ENCODE assay signal across 8 cellular contexts in the genomic region with DNA sequence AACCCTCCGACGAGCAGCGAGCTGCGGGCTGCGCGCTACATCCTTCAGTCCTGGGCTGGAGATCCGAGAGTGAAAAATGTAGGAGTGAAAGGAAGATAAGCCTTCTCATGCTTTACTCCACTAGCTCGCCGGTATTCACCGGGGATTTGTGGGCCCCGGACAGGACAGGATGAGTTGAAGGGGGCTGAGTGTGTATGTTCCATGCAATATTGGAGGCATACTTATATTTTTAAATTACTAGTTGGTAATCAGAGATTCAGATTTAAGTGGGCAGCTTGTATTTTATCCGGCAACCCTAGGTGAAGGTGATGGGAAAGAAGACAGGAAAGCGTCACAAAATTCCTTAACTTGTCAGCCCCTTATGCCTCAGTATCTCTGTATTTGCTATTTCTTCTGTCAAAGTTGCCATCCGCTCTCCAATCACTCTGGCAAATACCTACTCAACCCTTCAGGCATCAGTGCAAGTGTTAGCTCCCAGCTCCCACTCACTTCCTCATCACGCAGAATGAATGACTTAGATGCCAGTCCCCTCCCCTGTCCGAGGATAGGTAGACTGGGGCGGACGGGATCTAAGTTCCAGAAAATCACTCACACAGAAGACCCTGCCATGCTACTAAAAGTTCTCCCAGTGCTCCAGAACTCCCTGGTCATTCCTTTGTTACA. TPM values are rescaled to one million over a fixed set of nuclear protein-coding genes. Genes with fewer than 3 reads are reported as not detected.
DNase-seq lines count a peak whose midpoint lies in the region; ATAC-seq and TF ChIP-seq lines count a peak whose summit lies in the region.

No MANE protein-coding gene starts in this region.

- H3K4me1 ChIP-seq in right atrium auricular region, result peaks cover 0 to 22% of the 10 kb centered on the region in 2 donors

- H3K4me3 ChIP-seq in right atrium auricular region, result peak overlapping the region; percentile 86 to 87

- peaks cover 36% of the 10 kb centered on the region for H3K4me1 Mint-ChIP-seq in activated naive CD4-positive, alpha-beta T cell treated with anti-CD3 and anti-CD28 coated beads, Interleukin-2, amount 10 ng/mL, durations not matched to agents 7 days and 5 days

- no peak for TF ChIP-seq CTCF in right atrium auricular region (IDR thresholded peaks at IDR 0.05)

- intact Hi-C loops in sciatic nerve (cut with DNase I), result no loop called here

- H3K36me3 ChIP-seq in right atrium auricular region, result no peaks in the 10 kb centered on the region

- ATAC-seq in HG03571 (IDR thresholded peaks at IDR 0.05; ENCODE audit: unreplicated experiment) (peak; percentile 3), sciatic nerve (peak; percentile 64)

- H3K27me3 Mint-ChIP-seq in activated naive CD4-positive, alpha-beta T cell treated with anti-CD3 and anti-CD28 coated beads, Interleukin-2, amount 10 ng/mL, durations not matched to agents 7 days and 5 days, result peaks cover 15% of the 10 kb centered on the region

- CTCF ChIA-PET in activated naive CD4-positive, alpha-beta T cell treated with anti-CD3 and anti-CD28 coated beads, Interleukin-2, amount 10 ng/mL, durations not matched to agents 7 days and 5 days (lab: Charles Lee), result interaction anchor here (0.9 to 2.2 kb wide), 6 partner anchors 14 to 220 kb away, joined by 3 to 15 read pairs (median 4); no protein-coding TSS in a partner anchor

- DNase-seq in SKM-1 treated with dmso at 0.1 percent for 144 hours (lab: John Stamatoyannopoulos, UW; ENCODE audit: unreplicated experiment), result peak; percentile 33
- no peak for DNase-seq in SKM-1 (lab: John Stamatoyannopoulos, UW; ENCODE audit: unreplicated experiment)
- DNase-seq in activated naive CD4-positive, alpha-beta T cell treated with anti-CD3 and anti-CD28 coated beads, Interleukin-2, amount 10 ng/mL, durations not matched to agents 7 days and 5 days, result no peak
- DNase-seq in right atrium auricular region (ENCODE audit: low spot score), result no peak
- no peak for DNase-seq in sciatic nerve (ENCODE audit: low spot score)
- no peak for DNase-seq in NCI-H774 (lab: John Stamatoyannopoulos, UW)
- DNase-seq in ecto neural progenitor cell (ENCODE audit: low spot score), result no peak

- H3K9me3 ChIP-seq in right atrium auricular region, result no peaks in the 10 kb centered on the region

- H3K27ac Mint-ChIP-seq in activated naive CD4-positive, alpha-beta T cell treated with anti-CD3 and anti-CD28 coated beads, Interleukin-2, amount 10 ng/mL, durations not matched to agents 7 days and 5 days, result peak overlapping the region; percentile 86

- peak overlapping the region; percentile 89 for H3K4me3 Mint-ChIP-seq in activated naive CD4-positive, alpha-beta T cell treated with anti-CD3 and anti-CD28 coated beads, Interleukin-2, amount 10 ng/mL, durations not matched to agents 7 days and 5 days

- peaks cover 8% of the 10 kb centered on the region for H3K36me3 Mint-ChIP-seq in activated naive CD4-positive, alpha-beta T cell treated with anti-CD3 and anti-CD28 coated beads, Interleukin-2, amount 10 ng/mL, durations not matched to agents 7 days and 5 days

- no peaks in the 10 kb centered on the region for H3K9me3 Mint-ChIP-seq in activated naive CD4-positive, alpha-beta T cell treated with anti-CD3 and anti-CD28 coated beads, Interleukin-2, amount 10 ng/mL, durations not matched to agents 7 days and 5 days

- no peaks in the 10 kb centered on the region for H3K27me3 ChIP-seq in right atrium auricular region

- H3K27ac ChIP-seq in right atrium auricular region, result peak overlapping the region; percentile 81 to 82

RNA-seq across cellular contexts. Expression of a gene that starts 0.5 kb away (rescaled TPM):
- 1 to 10 TPM; 2.4 to 3.2 TPM for total RNA-seq in right atrium auricular region
- total RNA-seq in sciatic nerve, result 5.9 TPM

RNA-seq across cellular contexts. Expression of a gene that starts 37.7 kb away (rescaled TPM):
- total RNA-seq in right atrium auricular region, result under 1 TPM in 1 of 2 donors, not detected in 1; 0.20 TPM
- 23.7 TPM for total RNA-seq in sciatic nerve

RNA-seq across cellular contexts. Expression of a gene that starts 49.0 kb away (rescaled TPM):
- total RNA-seq in right atrium auricular region, result under 1 TPM in 1 of 2 donors, not detected in 1; 0.08 TPM
- total RNA-seq in sciatic nerve, result 0.18 TPM

Comparison
In these comparisons a context has a peak if more than half of its experiments do, and no peak if none do; other contexts are left out.
1. RNA of a gene that starts 37.7 kb away (total RNA-seq): 23.7 TPM in sciatic nerve (single experiment); 0.20 TPM in right atrium auricular region; every median in the first group is over 10 times any median in the second.